In genomic region chr7:99126921-99127553, GRCh38 we compare ENCODE assay signal across 12 cellular contexts. TPM values are rescaled to one million over a fixed set of nuclear protein-coding genes. Genes with fewer than 3 reads are reported as not detected.
DNase-seq lines count a peak whose midpoint lies in the region; ATAC-seq and TF ChIP-seq lines count a peak whose summit lies in the region.
"Had no signal": no experiment of that assay in that cellular context is flagged by ENCODE, and none has a peak within 500 bp of the region (broad histone marks: within the 10 kb centered on the region; RNA-seq: fewer than 3 reads in every experiment).

No MANE protein-coding gene starts in this region.

- no peaks in the 10 kb centered on the region for H3K36me3 Mint-ChIP-seq in endothelial cell (ENCODE audit: low read depth, unreplicated experiment)
- peaks cover 3% of the 10 kb centered on the region for H3K36me3 Mint-ChIP-seq in activated CD4-positive, alpha-beta T cell treated with anti-CD3 and anti-CD28 coated beads for 36 hours (ENCODE audit: low read depth)

- H3K4me1 ChIP-seq in HUES48 (ENCODE audit: control insufficient read depth, insufficient read depth, low read length) (peaks cover 12% of the 10 kb centered on the region), adipocyte (ENCODE audit: control insufficient read depth, insufficient read depth, low read length) (peaks cover 64% of the 10 kb centered on the region), heart right ventricle (peaks cover 3 to 77% (median 40%) of the 10 kb centered on the region in 9 donors), Peyer's patch (peaks cover 0 to 48% (median 3%) of the 10 kb centered on the region in 4 donors)

- no peaks in the 10 kb centered on the region for H3K9me3 Mint-ChIP-seq in endothelial cell (ENCODE audit: unreplicated experiment)
- no peaks in the 10 kb centered on the region for H3K9me3 Mint-ChIP-seq in activated CD4-positive, alpha-beta T cell treated with anti-CD3 and anti-CD28 coated beads for 36 hours (ENCODE audit: low read depth)

- H3K27ac ChIP-seq in HUES48 (ENCODE audit: low read depth, low read length) (peak overlapping the region; percentile 26), heart right ventricle (peak overlapping the region in 6 of 10 donors; percentile 18 to 51 (median 28)), substantia nigra (ENCODE audit: low read depth, low read length, poor library complexity, severe bottlenecking) (peak overlapping the region; percentile 69), Peyer's patch (peak overlapping the region in 1 of 4 donors; percentile 9)

- CTCF ChIA-PET in activated CD4-positive, alpha-beta T cell treated with anti-CD3 and anti-CD28 coated beads for 36 hours (lab: Charles Lee): interaction anchor here (0.8 kb wide), 1 partner anchor 13 kb away, joined by 3 read pairs; no protein-coding TSS in a partner anchor

- H3K27me3 ChIP-seq in HUES48 (ENCODE audit: control insufficient read depth, insufficient read depth, low read length) (no peaks in the 10 kb centered on the region), adipocyte (replicated peaks; ENCODE audit: control insufficient read depth, insufficient read depth, low read length) (no peaks in the 10 kb centered on the region), heart right ventricle (no peaks in the 10 kb centered on the region), Peyer's patch (no peaks in the 10 kb centered on the region)

- H3K27ac Mint-ChIP-seq in endothelial cell (ENCODE audit: unreplicated experiment): no peak overlapping the region
- no peak overlapping the region for H3K27ac Mint-ChIP-seq in activated CD4-positive, alpha-beta T cell treated with anti-CD3 and anti-CD28 coated beads for 36 hours

- no peaks in the 10 kb centered on the region for H3K27me3 Mint-ChIP-seq in endothelial cell (ENCODE audit: unreplicated experiment)
- H3K27me3 Mint-ChIP-seq in activated CD4-positive, alpha-beta T cell treated with anti-CD3 and anti-CD28 coated beads for 36 hours: no peaks in the 10 kb centered on the region

- intact Hi-C loops in heart right ventricle (cut with DNase I): no loop called here
- intact Hi-C loops in activated CD4-positive, alpha-beta T cell treated with anti-CD3 and anti-CD28 coated beads for 36 hours (cut with DNase I, micrococcal nuclease): no loop called here

- peaks cover 10% of the 10 kb centered on the region for H3K4me1 Mint-ChIP-seq in endothelial cell (ENCODE audit: unreplicated experiment)
- H3K4me1 Mint-ChIP-seq in activated CD4-positive, alpha-beta T cell treated with anti-CD3 and anti-CD28 coated beads for 36 hours: peaks cover 31% of the 10 kb centered on the region

- DNase-seq in adipocyte (ENCODE audit: low read depth) (no peak), heart right ventricle (no peak), substantia nigra (lab: John Stamatoyannopoulos, UW) (no peak), Peyer's patch (no peak), endothelial cell (ENCODE audit: low spot score) (no peak)
- DNase-seq in activated CD8-positive, alpha-beta memory T cell treated with anti-CD3 and anti-CD28 coated beads, Interleukin-2, amount 50 U/mL, for 48 hours: no peak
- no peak for DNase-seq in activated CD4-positive, alpha-beta T cell treated with anti-CD3 and anti-CD28 coated beads for 36 hours
- DNase-seq: activated CD4-positive, alpha-beta T cell treated with anti-CD3 and anti-CD28 coated beads, Interleukin-2, amount 50 U/mL, for 48 hours; NCI-H2171; SHP77 treated with DMSO at 0.1 percent for 48 hours had no signal

- H3K4me3 Mint-ChIP-seq in endothelial cell (ENCODE audit: unreplicated experiment): no peak overlapping the region
- H3K4me3 Mint-ChIP-seq in activated CD4-positive, alpha-beta T cell treated with anti-CD3 and anti-CD28 coated beads for 36 hours: no peak overlapping the region

- TF ChIP-seq POLR2A in Peyer's patch (IDR thresholded peaks at IDR 0.05): no peak

- 66 to 69% methylated on average over 14 of the region's 14 CpGs for WGBS in heart right ventricle, 2 donors

- H3K4me3 ChIP-seq in HUES48 (ENCODE audit: low read depth, low read length): no peak overlapping the region
- peak overlapping the region; percentile 66 for H3K4me3 ChIP-seq in adipocyte (ENCODE audit: low read length)
- H3K4me3 ChIP-seq in heart right ventricle: no peak overlapping the region
- no peak overlapping the region for H3K4me3 ChIP-seq in Peyer's patch
- H3K4me3 ChIP-seq: prostate gland had no signal

- H3K9me3 ChIP-seq in HUES48 (ENCODE audit: control insufficient read depth, insufficient read depth, low read length): no peaks in the 10 kb centered on the region
- no peaks in the 10 kb centered on the region for H3K9me3 ChIP-seq in adipocyte (ENCODE audit: control insufficient read depth, low read length)
- H3K9me3 ChIP-seq in heart right ventricle: no peaks in the 10 kb centered on the region
- no peaks in the 10 kb centered on the region for H3K9me3 ChIP-seq in Peyer's patch
- H3K9me3 ChIP-seq: prostate gland had no signal

- H3K36me3 ChIP-seq in HUES48 (ENCODE audit: control insufficient read depth, insufficient read depth, low read length) (no peaks in the 10 kb centered on the region), adipocyte (ENCODE audit: control insufficient read depth, insufficient read depth, low read length, severe bottlenecking) (no peaks in the 10 kb centered on the region), heart right ventricle (no peaks in the 10 kb centered on the region), Peyer's patch (no peaks in the 10 kb centered on the region)
- H3K36me3 ChIP-seq: prostate gland had no signal

- TF ChIP-seq CTCF in heart right ventricle (IDR thresholded peaks at IDR 0.05): no peak
- no peak for TF ChIP-seq CTCF in Peyer's patch (IDR thresholded peaks at IDR 0.05)
- no peak for TF ChIP-seq CTCF in endothelial cell (IDR thresholded peaks at IDR 0.05; ENCODE audit: unreplicated experiment)

- peak in 3 of 8 donors; percentile 4 to 27 (median 22) for ATAC-seq in heart right ventricle
- ATAC-seq in activated CD4-positive, alpha-beta T cell treated with anti-CD3 and anti-CD28 coated beads for 36 hours: no peak

- no peak overlapping the region for H3K9ac ChIP-seq in HUES48 (ENCODE audit: low read depth, low read length)
- peak overlapping the region; percentile 72 for H3K9ac ChIP-seq in adipocyte (ENCODE audit: low read length)

- POLR2A ChIA-PET in activated CD4-positive, alpha-beta T cell treated with anti-CD3 and anti-CD28 coated beads for 36 hours (lab: Charles Lee): interaction anchor here (0.7 kb wide), 1 partner anchor 33 kb away, joined by 4 read pairs; no protein-coding TSS in a partner anchor

RNA-seq across cellular contexts. Expression of gene SMURF1, which starts 16.9 kb away (rescaled TPM):
- 10 to 100 TPM in 9 of 10 donors, 1 to 10 TPM in 1; 8.4 to 14.7 (median 11.5) TPM for total RNA-seq in heart right ventricle
- polyA plus RNA-seq in heart right ventricle: 1 to 10 TPM; 4.2 to 5.1 TPM
- 10 to 100 TPM; 17.2 to 85.0 (median 43.0) TPM for total RNA-seq in Peyer's patch
- 32.5 TPM for total RNA-seq in endothelial cell (ENCODE audit: unreplicated experiment)
- total RNA-seq in activated CD4-positive, alpha-beta T cell treated with anti-CD3 and anti-CD28 coated beads for 36 hours: 10 to 100 TPM; 12.4 to 13.4 TPM
